In the genomic region with DNA sequence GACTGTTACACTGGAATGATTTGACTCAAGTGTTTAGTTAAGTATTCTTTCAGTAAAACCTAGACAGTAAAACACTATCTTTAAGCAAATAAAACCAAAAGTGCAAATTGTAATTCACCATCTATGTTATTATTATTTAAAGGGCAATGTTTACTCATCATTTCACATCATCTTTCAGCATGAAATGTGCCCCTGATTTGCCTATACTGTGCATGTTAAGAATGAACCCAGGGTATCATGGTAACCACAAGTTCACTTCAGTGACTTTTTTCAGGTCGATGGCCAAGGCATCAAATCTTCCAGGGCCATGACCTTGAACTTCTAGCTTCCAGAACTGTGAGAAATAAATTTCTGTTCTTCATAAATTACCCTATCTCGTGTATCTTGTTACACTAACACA, we compare ENCODE assay signal across 18 cellular contexts. TPM values are rescaled to one million over a fixed set of nuclear protein-coding genes. Genes with fewer than 3 reads are reported as not detected.
DNase-seq lines count a peak whose midpoint lies in the region; ATAC-seq and TF ChIP-seq lines count a peak whose summit lies in the region.
"Had no signal": no experiment of that assay in that cellular context is flagged by ENCODE, and none has a peak within 500 bp of the region (broad histone marks: within the 10 kb centered on the region; RNA-seq: fewer than 3 reads in every experiment).

No MANE protein-coding gene starts in this region.

- H3K27ac ChIP-seq in HCT116 (ENCODE audit: low read depth, low read length) = no peak overlapping the region
- H3K27ac ChIP-seq in PC-9 = peak overlapping the region; percentile 80
- peak overlapping the region; percentile 21 to 66 for H3K27ac ChIP-seq in breast epithelium
- H3K27ac ChIP-seq: HL-60, RWPE1, SJSA1 had no signal

- peaks cover 35% of the 10 kb centered on the region for H3K4me1 Mint-ChIP-seq in stimulated activated naive CD8-positive, alpha-beta T cell treated with anti-CD3 and anti-CD28 coated beads, Interleukin-15, Interleukin-2, amounts not matched to agents 100 ng/mL and 50 ng/mL, for 24 hours (ENCODE audit: low read depth)
- H3K4me1 Mint-ChIP-seq in nephron progenitor cell = peaks cover 20% of the 10 kb centered on the region
- H3K4me1 Mint-ChIP-seq: GM23338 had no signal

- H3K4me2 ChIP-seq in HCT116 (ENCODE audit: low read length) (0 out of 2 replicates have a peak overlapping the region, but pooled peaks have one; percentile 37), PC-9 (peak overlapping the region; percentile 28; the same call in 1 of the 2 replicates)
- H3K4me2 ChIP-seq: GM23338 had no signal

- H3K36me3 Mint-ChIP-seq in stimulated activated naive CD8-positive, alpha-beta T cell treated with anti-CD3 and anti-CD28 coated beads, Interleukin-15, Interleukin-2, amounts not matched to agents 100 ng/mL and 50 ng/mL, for 24 hours (ENCODE audit: low read depth) = no peaks in the 10 kb centered on the region
- no peaks in the 10 kb centered on the region for H3K36me3 Mint-ChIP-seq in nephron progenitor cell (ENCODE audit: low read depth)

- no peaks in the 10 kb centered on the region for H3K36me3 ChIP-seq in HCT116 (ENCODE audit: control insufficient read depth in 1 of 2, insufficient read depth in 2 of 2, low read length in 2 of 2)
- no peaks in the 10 kb centered on the region; the same call in 1 of the 2 replicates for H3K36me3 ChIP-seq in PC-9 (ENCODE audit: low read depth)
- H3K36me3 ChIP-seq in breast epithelium = no peaks in the 10 kb centered on the region
- H3K36me3 ChIP-seq: BE2C, SJSA1 had no signal

- no peaks in the 10 kb centered on the region for H3K79me2 ChIP-seq in HCT116 (ENCODE audit: insufficient read depth, low read length)
- no peaks in the 10 kb centered on the region for H3K79me2 ChIP-seq in PC-9 (ENCODE audit: low read depth)

- H3K4me3 ChIP-seq in HCT116 (replicated peaks in 1 of 2; ENCODE audit: low read depth in 1 of 2, low read length in 2 of 2) = no peak overlapping the region
- H3K4me3 ChIP-seq in PC-9 = no peak overlapping the region
- H3K4me3 ChIP-seq in breast epithelium = no peak overlapping the region
- H3K4me3 ChIP-seq: GM23338, SJSA1 had no signal

- H3K9me2 ChIP-seq in HCT116 (ENCODE audit: insufficient read depth) = no peaks in the 10 kb centered on the region; the same call in 1 of the 2 replicates
- no peaks in the 10 kb centered on the region for H3K9me2 ChIP-seq in PC-9 (ENCODE audit: insufficient read depth)

- no peaks in the 10 kb centered on the region for H3K27me3 ChIP-seq in HCT116 (ENCODE audit: insufficient read depth, low read length)
- H3K27me3 ChIP-seq in PC-9 (ENCODE audit: insufficient read depth, low read depth) = no peaks in the 10 kb centered on the region
- H3K27me3 ChIP-seq in breast epithelium = no peaks in the 10 kb centered on the region

- no peaks in the 10 kb centered on the region for H3K27me3 Mint-ChIP-seq in stimulated activated naive CD8-positive, alpha-beta T cell treated with anti-CD3 and anti-CD28 coated beads, Interleukin-15, Interleukin-2, amounts not matched to agents 100 ng/mL and 50 ng/mL, for 24 hours
- peaks cover 28% of the 10 kb centered on the region for H3K27me3 Mint-ChIP-seq in nephron progenitor cell (ENCODE audit: low read depth, poor library complexity)
- H3K27me3 Mint-ChIP-seq: CD4-positive, alpha-beta T cell had no signal

- RAD21 ChIA-PET in HCT116 (lab: Charles Lee; ENCODE audit: low non-redundant PET in 1 of 2, low total read pairs in 2 of 2, uncharacterized antibody in 2 of 2, unreplicated experiment in 2 of 2) = no interaction called here

- H3K4me1 ChIP-seq in HCT116 (ENCODE audit: control insufficient read depth in 1 of 2, insufficient read depth in 2 of 2, low read length in 2 of 2) (peaks cover 0 to 25% of the 10 kb centered on the region in 2 experiments; a peak in 2 of 4 replicates), PC-9 (replicated peaks; ENCODE audit: insufficient read depth) (peaks cover 32% of the 10 kb centered on the region), breast epithelium (peaks cover 0 to 8% of the 10 kb centered on the region in 2 donors)
- H3K4me1 ChIP-seq: BE2C, SJSA1 had no signal

- H3K9me3 Mint-ChIP-seq in stimulated activated naive CD8-positive, alpha-beta T cell treated with anti-CD3 and anti-CD28 coated beads, Interleukin-15, Interleukin-2, amounts not matched to agents 100 ng/mL and 50 ng/mL, for 24 hours = no peaks in the 10 kb centered on the region
- no peaks in the 10 kb centered on the region for H3K9me3 Mint-ChIP-seq in nephron progenitor cell
- H3K9me3 Mint-ChIP-seq: CD4-positive, alpha-beta T cell; GM23338 had no signal

- no peak for TF ChIP-seq POLR2A in HCT116 (IDR thresholded peaks at IDR 0.05; ENCODE audit: borderline replicate concordance, extremely low read depth, insufficient read depth, insufficient read length)
- no peak for TF ChIP-seq POLR2A in breast epithelium (IDR thresholded peaks at IDR 0.05)

- peaks cover 24% of the 10 kb centered on the region for H3F3A ChIP-seq in PC-9 (ENCODE audit: insufficient read depth, low read depth)

- peak overlapping the region; percentile 16 for H3K27ac Mint-ChIP-seq in stimulated activated naive CD8-positive, alpha-beta T cell treated with anti-CD3 and anti-CD28 coated beads, Interleukin-15, Interleukin-2, amounts not matched to agents 100 ng/mL and 50 ng/mL, for 24 hours
- H3K27ac Mint-ChIP-seq in nephron progenitor cell = no peak overlapping the region
- H3K27ac Mint-ChIP-seq: CD4-positive, alpha-beta T cell; GM23338 had no signal

- DNase-seq in HCT116 (ENCODE audit: low read depth, low spot score) (no peak), PC-9 (no peak), breast epithelium (ENCODE audit: low spot score in 2 of 2) (no peak), mucosa of gallbladder (ENCODE audit: low spot score) (no peak), nephron progenitor cell (no peak), Right ventricle myocardium superior (no peak)
- DNase-seq: BE2C; CD4-positive, alpha-beta T cell; MV-4-11; NCI-H1417; NCI-H1930; NCI-H526 treated with DMSO at 0.1 percent for 48 hours had no signal

- no peak overlapping the region for H3K9ac ChIP-seq in HCT116 (ENCODE audit: low read length)

- no peaks in the 10 kb centered on the region for H3K9me3 ChIP-seq in HCT116 (ENCODE audit: control insufficient read depth in 1 of 2, insufficient read depth in 1 of 2, low read depth in 1 of 2, low read length in 2 of 2)
- 0 out of 2 replicates have a peak, but pooled peaks cover 3% of the 10 kb centered on the region for H3K9me3 ChIP-seq in PC-9 (ENCODE audit: insufficient read depth, low read depth)
- H3K9me3 ChIP-seq in breast epithelium = no peaks in the 10 kb centered on the region
- H3K9me3 ChIP-seq: BE2C, SJSA1 had no signal

- no TSS peak for BruUV-seq in HCT116 (replicated peaks; lab: Mats Ljungman, UMichigan)
- no TSS peak for BruUV-seq in PC-9 (replicated peaks; lab: Mats Ljungman, UMichigan)

- ATAC-seq in HCT116 (no peak), Right ventricle myocardium superior (ENCODE audit: poor library complexity) (no peak)
- ATAC-seq: GM23338 had no signal

- CTCF ChIA-PET in HCT116 (lab: Charles Lee) = interaction anchor here (1.6 kb wide), 1 partner anchor 49 kb away, joined by 7 read pairs; no protein-coding TSS in a partner anchor
- CTCF ChIA-PET in PC-9 (lab: Charles Lee) = no interaction called here

- TF ChIP-seq CTCF in HCT116 (IDR thresholded peaks at IDR 0.05 in 2 of 3, conservative IDR thresholded peaks at IDR 0.05 in 1 of 3; ENCODE audit: borderline replicate concordance in 1 of 3, insufficient read depth in 1 of 3, low read depth in 2 of 3, low read length in 2 of 3) = no peak
- no peak for TF ChIP-seq CTCF in PC-9 (conservative IDR thresholded peaks at IDR 0.05)
- TF ChIP-seq CTCF in breast epithelium (IDR thresholded peaks at IDR 0.05) = no peak
- TF ChIP-seq CTCF in nephron progenitor cell (IDR thresholded peaks at IDR 0.05) = no peak

- intact Hi-C loops in HCT116 (cut with micrococcal nuclease) (no loop called here), PC-9 (cut with micrococcal nuclease; ENCODE audit: unreplicated experiment) (loop anchor here (1.0 kb wide), 1 partner anchor 19 kb away; the partner anchor contains the start of gene TAP2), breast epithelium (cut with DNase I; ENCODE audit: low total_unique reads) (no loop called here), Right ventricle myocardium superior (cut with DNase I) (no loop called here)

- H4K20me1 ChIP-seq in HCT116 (ENCODE audit: insufficient read depth) = no peaks in the 10 kb centered on the region
- no peaks in the 10 kb centered on the region for H4K20me1 ChIP-seq in PC-9 (ENCODE audit: insufficient read depth)

- no peak for TF ChIP-seq RAD21 in HCT116 (IDR thresholded peaks at IDR 0.05; ENCODE audit: low read depth)

- POLR2A ChIA-PET in HCT116 (lab: Charles Lee) = no interaction called here
- POLR2A ChIA-PET in PC-9 (lab: Charles Lee; ENCODE audit: unreplicated experiment) = no interaction called here

- H2AFZ ChIP-seq in HCT116 (ENCODE audit: low read depth, low read length, poor library complexity, severe bottlenecking) (no peak overlapping the region), PC-9 (no peak overlapping the region)

- H3K4me3 Mint-ChIP-seq in stimulated activated naive CD8-positive, alpha-beta T cell treated with anti-CD3 and anti-CD28 coated beads, Interleukin-15, Interleukin-2, amounts not matched to agents 100 ng/mL and 50 ng/mL, for 24 hours = no peak overlapping the region
- H3K4me3 Mint-ChIP-seq in nephron progenitor cell = no peak overlapping the region
- H3K4me3 Mint-ChIP-seq: CD4-positive, alpha-beta T cell; GM23338 had no signal

RNA-seq across cellular contexts. Expression of gene HLA-DOB, which starts 2.1 kb away (rescaled TPM):
- total RNA-seq in HCT116 (2021; ENCODE audit: unreplicated experiment) (0.64 TPM), PC-9 (2021) (3.4 and 4.3 TPM in 2 replicates), breast epithelium (1 to 10 TPM in 2 of 3 donors, not detected in 1; 1.5 to 2.0 TPM), mucosa of gallbladder (0.69 TPM), Right ventricle myocardium superior (not detected)
- polyA plus RNA-seq in HCT116 (2012) = 1.1 and 1.3 TPM in 2 replicates
- total RNA-seq: GM23338 had no signal
- polyA plus RNA-seq: AG04450, GM23338 had no signal

RNA-seq across cellular contexts. Expression of gene TAP2, which starts 19.7 kb away (rescaled TPM):
- total RNA-seq in HCT116 (2021; ENCODE audit: unreplicated experiment) (59.9 TPM), PC-9 (2021) (70.6 and 91.2 TPM in 2 replicates), breast epithelium (10 to 100 TPM in 1 of 3 donors, 1 to 10 TPM in 2; 7.7 to 18.0 (median 9.5) TPM), mucosa of gallbladder (40.4 TPM), Right ventricle myocardium superior (19.3 TPM)
- 43.9 and 67.4 TPM in 2 replicates for polyA plus RNA-seq in HCT116 (2012)

RNA-seq across cellular contexts. Expression of gene PSMB8, which starts 25.0 kb away (rescaled TPM):
- total RNA-seq in HCT116 (2021; ENCODE audit: unreplicated experiment) (0.96 TPM), PC-9 (2021) (70.8 and 101 TPM in 2 replicates), breast epithelium (10 to 100 TPM; 36.0 to 47.3 (median 44.9) TPM), mucosa of gallbladder (73.7 TPM), Right ventricle myocardium superior (16.7 TPM)
- polyA plus RNA-seq in HCT116 (2012) = 1.1 and 1.4 TPM in 2 replicates

RNA-seq across cellular contexts. Expression of gene TAP1, which starts 34.6 kb away (rescaled TPM):
- total RNA-seq in HCT116 (2021; ENCODE audit: unreplicated experiment) (32.2 TPM), PC-9 (2021) (23.1 and 23.4 TPM in 2 replicates), breast epithelium (10 to 100 TPM; 24.2 to 40.6 (median 28.7) TPM), mucosa of gallbladder (41.3 TPM), Right ventricle myocardium superior (14.9 TPM)
- polyA plus RNA-seq in HCT116 (2012) = 49.6 and 50.8 TPM in 2 replicates

RNA-seq across cellular contexts. Expression of gene PSMB9, which starts 35.1 kb away (rescaled TPM):
- total RNA-seq in HCT116 (2021; ENCODE audit: unreplicated experiment) (8.1 TPM), PC-9 (2021) (37.6 and 48.4 TPM in 2 replicates), breast epithelium (10 to 100 TPM; 16.8 to 25.9 (median 19.2) TPM), mucosa of gallbladder (31.2 TPM), Right ventricle myocardium superior (12.6 TPM)
- 11.0 and 12.5 TPM in 2 replicates for polyA plus RNA-seq in HCT116 (2012)
